28 cellular contexts compared by ENCODE assay signal in genomic region chr18:42292654-42293053, GRCh38.
"Had no signal": no experiment of that assay in that cellular context is flagged by ENCODE, and none has a peak within 500 bp of the region (broad histone marks: within the 10 kb centered on the region; RNA-seq: fewer than 3 reads in every experiment).

No MANE protein-coding gene starts in this region.

- H3K9me3 ChIP-seq: colonic mucosa, esophagus muscularis mucosa, esophagus squamous epithelium, gastrocnemius medialis, gastroesophageal sphincter had no signal

- H3K36me3 ChIP-seq: colonic mucosa, esophagus muscularis mucosa, esophagus squamous epithelium, gastrocnemius medialis, gastroesophageal sphincter, heart left ventricle, heart right ventricle had no signal

- H3K4me3 ChIP-seq: colonic mucosa, coronary artery, dorsolateral prefrontal cortex, esophagus muscularis mucosa, esophagus squamous epithelium, gastrocnemius medialis, gastroesophageal sphincter, heart left ventricle, heart right ventricle, hepatocyte had no signal

- ATAC-seq: effector memory CD8-positive, alpha-beta T cell; esophagus mucosa; foreskin keratinocyte; gastrocnemius medialis; gastroesophageal sphincter; heart left ventricle; heart right ventricle had no signal

- H3K27ac ChIP-seq: colonic mucosa, coronary artery, dorsolateral prefrontal cortex, epithelial cell of prostate, esophagus muscularis mucosa, esophagus squamous epithelium, foreskin keratinocyte, gastrocnemius medialis, gastroesophageal sphincter, heart left ventricle, heart right ventricle, hepatocyte had no signal

- H2AFZ ChIP-seq: hepatocyte had no signal

- FAIRE-seq: colon, endometrium, endothelial cell of umbilical vein, frontal cortex had no signal

- H3K4me1 ChIP-seq: colonic mucosa, esophagus muscularis mucosa, esophagus squamous epithelium, foreskin keratinocyte, gastrocnemius medialis, gastroesophageal sphincter had no signal

- H3K79me2 ChIP-seq: hepatocyte had no signal

- H3K27me3 ChIP-seq: colonic mucosa, dorsolateral prefrontal cortex, esophagus muscularis mucosa, esophagus squamous epithelium, foreskin keratinocyte, gastrocnemius medialis, gastroesophageal sphincter, heart left ventricle, heart right ventricle, hepatocyte had no signal

- H3K4me2 ChIP-seq: hepatocyte had no signal

- DNase-seq: colonic mucosa; cortex of kidney; dermis blood vessel endothelial cell; dorsolateral prefrontal cortex; effector CD4-positive, alpha-beta T cell; effector CD8-positive, alpha-beta T cell; effector memory CD8-positive, alpha-beta T cell; endodermal cell; erythroblast; esophagus squamous epithelium; foreskin fibroblast; foreskin keratinocyte; foreskin melanocyte; gastrocnemius medialis; glutamatergic neuron; head of caudate nucleus; heart left ventricle; heart right ventricle had no signal
